In genomic region chr5:88150747-88151146, GRCh38 we compare ENCODE assay signal across 7 cellular contexts.
"Had no signal": no experiment of that assay in that cellular context is flagged by ENCODE, and none has a peak within 500 bp of the region (broad histone marks: within the 10 kb centered on the region; RNA-seq: fewer than 3 reads in every experiment).

No MANE protein-coding gene starts in this region.

- DNase-seq: GM23248, GOT3, H7, KG1 had no signal

- H2AFZ ChIP-seq: GM23248 had no signal

- ATAC-seq: HCT116 had no signal

- H3K27ac ChIP-seq: GM23248 had no signal

- H3K36me3 ChIP-seq: HAP-1 had no signal

- FAIRE-seq: HTR-8/SVneo had no signal

- H3K4me3 ChIP-seq: GM23248, HAP-1 had no signal

- H3K9ac ChIP-seq: GM23248 had no signal

- H3K4me1 ChIP-seq: HAP-1 had no signal
